ENCODE assay signal across 8 cellular contexts in the genomic region with DNA sequence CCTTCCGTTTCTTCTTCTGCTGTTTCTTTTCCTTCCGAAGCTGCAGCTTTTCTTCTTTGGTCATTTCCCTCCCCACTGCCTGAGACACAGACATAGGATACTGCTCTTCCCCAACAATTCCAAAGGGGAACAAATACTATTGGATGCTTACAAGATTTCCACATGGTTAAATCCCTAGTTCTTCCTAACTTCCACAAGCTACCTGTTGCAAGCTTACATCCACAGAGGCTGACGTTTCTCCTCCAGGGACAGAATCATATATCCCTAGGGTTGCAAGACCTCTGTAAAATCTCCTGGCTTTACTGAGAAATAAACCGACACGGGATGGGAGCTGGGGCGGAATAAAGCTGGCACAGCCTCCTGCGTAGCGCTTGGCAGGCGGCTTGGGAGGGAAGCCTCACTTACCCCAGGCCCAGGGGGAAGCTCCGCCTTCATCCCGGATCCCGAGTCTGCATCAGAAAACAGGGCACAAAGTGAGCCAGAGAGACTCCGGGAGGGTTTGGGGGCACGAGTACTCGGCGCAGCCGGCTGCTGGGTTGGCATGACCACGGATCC. TPM values are rescaled to one million over a fixed set of nuclear protein-coding genes. Genes with fewer than 3 reads are reported as not detected.
DNase-seq lines count a peak whose midpoint lies in the region; ATAC-seq and TF ChIP-seq lines count a peak whose summit lies in the region.

No MANE protein-coding gene starts in this region.

- H3K36me3 ChIP-seq in mesodermal cell (ENCODE audit: control insufficient read depth, insufficient read depth, low read length) (peaks cover 72% of the 10 kb centered on the region), transverse colon (peaks cover 0 to 48% (median 24%) of the 10 kb centered on the region in 4 donors)

- TF ChIP-seq POLR2A in transverse colon (IDR thresholded peaks at IDR 0.05), result no peak

- in situ Hi-C loops in SK-MEL-5 (cut with HindIII; ENCODE audit: low pct_unique_long_range_greater_than_20kb, low sequenced_read_pairs), result no loop called here
- in situ Hi-C loops in transverse colon (cut with MboI; ENCODE audit: low pct_ligation_motif_present in 1 of 4, low pct_unique_long_range_greater_than_20kb in 1 of 4, low sequenced_read_pairs in 3 of 4), result no loop called here

- H3K27me3 Mint-ChIP-seq in endothelial cell (ENCODE audit: unreplicated experiment), result peaks cover 12% of the 10 kb centered on the region

- H3K27ac ChIP-seq in mesodermal cell (ENCODE audit: low read depth, low read length, severe bottlenecking), result peak overlapping the region; percentile 76
- H3K27ac ChIP-seq in transverse colon, result peak overlapping the region; percentile 92 to 96 (median 94)

- H3K4me1 Mint-ChIP-seq in endothelial cell (ENCODE audit: unreplicated experiment), result peaks cover 28% of the 10 kb centered on the region

- DNase-seq in SIG-M5 treated with dmso at 0.1 percent for 504 hours (lab: John Stamatoyannopoulos, UW; ENCODE audit: unreplicated experiment) (peak; percentile 50), SIG-M5 (lab: John Stamatoyannopoulos, UW) (no peak), SK-MEL-5 (ENCODE audit: low read depth, low spot score) (peak; percentile 65), endothelial cell (ENCODE audit: low spot score) (no peak), transverse colon (no peak)

- no peaks in the 10 kb centered on the region for H3K27me3 ChIP-seq in transverse colon

- peak overlapping the region; percentile 43 for H3K27ac Mint-ChIP-seq in endothelial cell (ENCODE audit: unreplicated experiment)

- intact Hi-C loops in transverse colon (cut with DNase I; ENCODE audit: low total_unique reads), result no loop called here

- H3K4me1 ChIP-seq in mesodermal cell (ENCODE audit: control insufficient read depth, insufficient read depth, low read length, poor library complexity, severe bottlenecking) (peaks cover 6% of the 10 kb centered on the region), transverse colon (peaks cover 22 to 37% (median 26%) of the 10 kb centered on the region in 4 donors)

- no peak for TF ChIP-seq CTCF in endothelial cell (IDR thresholded peaks at IDR 0.05; ENCODE audit: unreplicated experiment)
- no peak for TF ChIP-seq CTCF in transverse colon (IDR thresholded peaks at IDR 0.05)

- H3K4me3 Mint-ChIP-seq in endothelial cell (ENCODE audit: unreplicated experiment), result peak overlapping the region; percentile 99

- no peaks in the 10 kb centered on the region for H3K9me3 Mint-ChIP-seq in endothelial cell (ENCODE audit: unreplicated experiment)

- H3K4me3 ChIP-seq in mesodermal cell (ENCODE audit: extremely low read depth, insufficient read depth, low read length, poor library complexity, severe bottlenecking) (peak overlapping the region; percentile 97), transverse colon (peak overlapping the region; percentile 80 to 95 (median 92))

- ATAC-seq in HG03064 (IDR thresholded peaks at IDR 0.05; ENCODE audit: low read depth, unreplicated experiment) (peak; percentile 4), GM18519 (IDR thresholded peaks at IDR 0.05; ENCODE audit: low FRiP score, unreplicated experiment) (no peak)

- H3K36me3 Mint-ChIP-seq in endothelial cell (ENCODE audit: low read depth, unreplicated experiment), result peaks cover 47% of the 10 kb centered on the region

- H3K9me3 ChIP-seq in mesodermal cell (ENCODE audit: control insufficient read depth, low read length) (no peaks in the 10 kb centered on the region), transverse colon (no peaks in the 10 kb centered on the region)

- no peak for TF ChIP-seq EP300 in transverse colon (IDR thresholded peaks at IDR 0.05; ENCODE audit: low read depth)

- 2 to 6% methylated on average over 17 to 18 of the region's 18 CpGs for WGBS in mesodermal cell (ENCODE audit: insufficient coverage in 2 of 2), 2 experiments
- 0% methylated on average over 1 to 18 of the region's 18 CpGs for WGBS in transverse colon (ENCODE audit: low coverage in 1 of 2), 2 donors

RNA-seq across cellular contexts. Expression of gene EIF2B4, which starts 0.6 kb away (rescaled TPM):
- total RNA-seq in SK-MEL-5 (2014; rRNA removed; shearing (Covaris generic)), result 32.8 and 36.9 TPM in 2 replicates
- 24.1 and 24.7 TPM in 2 replicates for polyA plus RNA-seq in SK-MEL-5 (2015; cell fraction: cytosol; rRNA removed)
- polyA plus RNA-seq in SK-MEL-5 (2015; cell fraction: nucleus; rRNA removed), result 114 and 117 TPM in 2 replicates
- 48.6 TPM for total RNA-seq in endothelial cell (ENCODE audit: unreplicated experiment)
- polyA plus RNA-seq in mesodermal cell (2013, experiment 1 of 2), result 55.8 TPM
- polyA plus RNA-seq in mesodermal cell (2013, experiment 2 of 2), result 48.2 TPM
- total RNA-seq in transverse colon, result 10 to 100 TPM; 12.0 to 36.7 (median 27.5) TPM

RNA-seq across cellular contexts. Expression of gene SNX17, which starts 0.9 kb away (rescaled TPM):
- 229 and 234 TPM in 2 replicates for total RNA-seq in SK-MEL-5 (2014; rRNA removed; shearing (Covaris generic))
- 183 and 218 TPM in 2 replicates for polyA plus RNA-seq in SK-MEL-5 (2015; cell fraction: cytosol; rRNA removed)
- polyA plus RNA-seq in SK-MEL-5 (2015; cell fraction: nucleus; rRNA removed), result 154 and 181 TPM in 2 replicates
- total RNA-seq in endothelial cell (ENCODE audit: unreplicated experiment) (90.5 TPM), transverse colon (10 to 100 TPM; 59.8 to 99.3 (median 73.9) TPM)
- 84.5 TPM for polyA plus RNA-seq in mesodermal cell (2013, experiment 1 of 2)
- 76.3 TPM for polyA plus RNA-seq in mesodermal cell (2013, experiment 2 of 2)

RNA-seq across cellular contexts. Expression of gene ZNF513, which starts 11.0 kb away (rescaled TPM):
- total RNA-seq in SK-MEL-5 (2014; rRNA removed; shearing (Covaris generic)), result 9.3 and 10.1 TPM in 2 replicates
- 19.8 and 21.5 TPM in 2 replicates for polyA plus RNA-seq in SK-MEL-5 (2015; cell fraction: cytosol; rRNA removed)
- 43.7 and 57.1 TPM in 2 replicates for polyA plus RNA-seq in SK-MEL-5 (2015; cell fraction: nucleus; rRNA removed)
- total RNA-seq in endothelial cell (ENCODE audit: unreplicated experiment) (20.8 TPM), transverse colon (10 to 100 TPM; 24.0 to 41.0 (median 32.6) TPM)
- 18.3 TPM for polyA plus RNA-seq in mesodermal cell (2013, experiment 1 of 2)
- 14.9 TPM for polyA plus RNA-seq in mesodermal cell (2013, experiment 2 of 2)

RNA-seq across cellular contexts. Expression of gene GTF3C2, which starts 13.0 kb away (rescaled TPM):
- 99.9 and 100.0 TPM in 2 replicates for total RNA-seq in SK-MEL-5 (2014; rRNA removed; shearing (Covaris generic))
- polyA plus RNA-seq in SK-MEL-5 (2015; cell fraction: cytosol; rRNA removed), result 77.6 and 90.1 TPM in 2 replicates
- 236 and 284 TPM in 2 replicates for polyA plus RNA-seq in SK-MEL-5 (2015; cell fraction: nucleus; rRNA removed)
- 61.4 TPM for total RNA-seq in endothelial cell (ENCODE audit: unreplicated experiment)
- 79.8 TPM for polyA plus RNA-seq in mesodermal cell (2013, experiment 1 of 2)
- polyA plus RNA-seq in mesodermal cell (2013, experiment 2 of 2), result 70.2 TPM
- total RNA-seq in transverse colon, result 10 to 100 TPM; 55.7 to 79.2 (median 63.6) TPM

RNA-seq across cellular contexts. Expression of gene PPM1G, which starts 39.8 kb away (rescaled TPM):
- total RNA-seq in SK-MEL-5 (2014; rRNA removed; shearing (Covaris generic)), result 111 and 116 TPM in 2 replicates
- 113 and 143 TPM in 2 replicates for polyA plus RNA-seq in SK-MEL-5 (2015; cell fraction: cytosol; rRNA removed)
- polyA plus RNA-seq in SK-MEL-5 (2015; cell fraction: nucleus; rRNA removed), result 63.4 and 73.9 TPM in 2 replicates
- 127 TPM for total RNA-seq in endothelial cell (ENCODE audit: unreplicated experiment)
- 97.8 TPM for polyA plus RNA-seq in mesodermal cell (2013, experiment 1 of 2)
- 96.1 TPM for polyA plus RNA-seq in mesodermal cell (2013, experiment 2 of 2)
- 10 to 100 TPM; 43.4 to 54.9 (median 51.7) TPM for total RNA-seq in transverse colon

Comparison
In these comparisons a context has a peak if more than half of its experiments do, and no peak if none do; other contexts are left out.
1. DNase-seq: peak in SIG-M5 treated with dmso at 0.1 percent for 504 hours (single experiment) and SK-MEL-5 (single experiment); none in SIG-M5 (single experiment), endothelial cell (single experiment) and transverse colon (single experiment).